Comparison of ENCODE assay signal across 8 cellular contexts in genomic region chr4:929970-930625, GRCh38.
DNase-seq lines count a peak whose midpoint lies in the region; ATAC-seq and TF ChIP-seq lines count a peak whose summit lies in the region.

No MANE protein-coding gene starts in this region.

- no peaks in the 10 kb centered on the region for H3K27me3 Mint-ChIP-seq in activated T-cell treated with anti-CD3 and anti-CD28 coated beads, Interleukin-2, amount 50 U/mL, for 24 hours
- no peaks in the 10 kb centered on the region for H3K27me3 Mint-ChIP-seq in stimulated activated memory B cell treated with anti-CD40 and anti-IgM and Interleukin-4, amounts not matched to agents 10 μg/mL and 1 μg/mL and 100 μg/mL, for 72 hours

- TF ChIP-seq CTCF in foreskin fibroblast (IDR thresholded peaks at IDR 0.05; ENCODE audit: low read depth, low read length): no peak

- DNase-seq in activated T-cell treated with anti-CD3 and anti-CD28 coated beads, Interleukin-2, amount 50 U/mL, for 24 hours: no peak
- no peak for DNase-seq in activated T-cell treated with anti-CD3 and anti-CD28 coated beads, Interleukin-2, amount 50 U/mL, for 48 hours
- DNase-seq in SKM-1 treated with dmso at 0.1 percent for 144 hours (lab: John Stamatoyannopoulos, UW; ENCODE audit: unreplicated experiment) (peak; percentile 77), foreskin fibroblast (peak in 1 of 2 donors; percentile 31), NCI-H2171 (lab: John Stamatoyannopoulos, UW) (no peak), C1 segment of cervical spinal cord (lab: John Stamatoyannopoulos, UW) (no peak)

- peak overlapping the region; percentile 98 for H3K27ac Mint-ChIP-seq in activated T-cell treated with anti-CD3 and anti-CD28 coated beads, Interleukin-2, amount 50 U/mL, for 24 hours
- H3K27ac Mint-ChIP-seq in stimulated activated memory B cell treated with anti-CD40 and anti-IgM and Interleukin-4, amounts not matched to agents 10 μg/mL and 1 μg/mL and 100 μg/mL, for 72 hours: peak overlapping the region; percentile 95

- ATAC-seq in stimulated activated memory B cell treated with anti-CD40 and anti-IgM and Interleukin-4, amounts not matched to agents 10 μg/mL and 1 μg/mL and 100 μg/mL, for 72 hours: no peak
- no peak for ATAC-seq in GM18498 (IDR thresholded peaks at IDR 0.05; ENCODE audit: unreplicated experiment)

- no peaks in the 10 kb centered on the region for H3K9me3 Mint-ChIP-seq in activated T-cell treated with anti-CD3 and anti-CD28 coated beads, Interleukin-2, amount 50 U/mL, for 24 hours
- no peaks in the 10 kb centered on the region for H3K9me3 Mint-ChIP-seq in stimulated activated memory B cell treated with anti-CD40 and anti-IgM and Interleukin-4, amounts not matched to agents 10 μg/mL and 1 μg/mL and 100 μg/mL, for 72 hours

- peaks cover 42% of the 10 kb centered on the region for H3K36me3 Mint-ChIP-seq in activated T-cell treated with anti-CD3 and anti-CD28 coated beads, Interleukin-2, amount 50 U/mL, for 24 hours (ENCODE audit: low read depth)
- H3K36me3 Mint-ChIP-seq in stimulated activated memory B cell treated with anti-CD40 and anti-IgM and Interleukin-4, amounts not matched to agents 10 μg/mL and 1 μg/mL and 100 μg/mL, for 72 hours: no peaks in the 10 kb centered on the region

- H3K4me1 Mint-ChIP-seq in activated T-cell treated with anti-CD3 and anti-CD28 coated beads, Interleukin-2, amount 50 U/mL, for 24 hours (ENCODE audit: low read depth): peaks cover 61% of the 10 kb centered on the region
- H3K4me1 Mint-ChIP-seq in stimulated activated memory B cell treated with anti-CD40 and anti-IgM and Interleukin-4, amounts not matched to agents 10 μg/mL and 1 μg/mL and 100 μg/mL, for 72 hours: peaks cover 72% of the 10 kb centered on the region

- peak overlapping the region; percentile 21 to 77 for H3K4me3 ChIP-seq in foreskin fibroblast (ENCODE audit: low read depth in 1 of 2, low read length in 2 of 2)

- peak overlapping the region; percentile 94 for H3K4me3 Mint-ChIP-seq in activated T-cell treated with anti-CD3 and anti-CD28 coated beads, Interleukin-2, amount 50 U/mL, for 24 hours
- peak overlapping the region; percentile 83 for H3K4me3 Mint-ChIP-seq in stimulated activated memory B cell treated with anti-CD40 and anti-IgM and Interleukin-4, amounts not matched to agents 10 μg/mL and 1 μg/mL and 100 μg/mL, for 72 hours
